ENCODE assay signal across 8 cellular contexts in genomic region chr1:64675718-64676345, GRCh38.
DNase-seq lines count a peak whose midpoint lies in the region; ATAC-seq and TF ChIP-seq lines count a peak whose summit lies in the region.

No MANE protein-coding gene starts in this region.

- H3K9me3 ChIP-seq in right lobe of liver: no peaks in the 10 kb centered on the region

- no peak overlapping the region for H3K4me3 ChIP-seq in right lobe of liver

- peak; percentile 37 to 76 (median 74) for TF ChIP-seq CTCF in right lobe of liver (IDR thresholded peaks at IDR 0.05)

- H3K36me3 ChIP-seq in right lobe of liver: no peaks in the 10 kb centered on the region

- intact Hi-C loops in right lobe of liver (cut with DNase I): loop anchor here in 1 of 2 donors (10.0 kb wide), 1 partner anchor 301 kb away; no protein-coding TSS in a partner anchor

- no peaks in the 10 kb centered on the region for H3K27me3 ChIP-seq in right lobe of liver

- DNase-seq in EH (ENCODE audit: low read depth): peak; percentile 31
- peak; percentile 43 for DNase-seq in astrocyte of the hippocampus (ENCODE audit: low read depth, low spot score)
- no peak for DNase-seq in right lobe of liver
- DNase-seq in NCI-H1048 (lab: John Stamatoyannopoulos, UW): no peak
- DNase-seq in NCI-H524 treated with DMSO at 0.1 percent for 48 hours (lab: John Stamatoyannopoulos, UW): no peak
- no peak for DNase-seq in activated CD4-positive, alpha-beta T cell treated with anti-CD3 and anti-CD28 coated beads, Interleukin-2, amount 50 U/mL, for 48 hours
- no peak for DNase-seq in activated CD4-positive, alpha-beta T cell treated with anti-CD3 and anti-CD28 coated beads for 4 hours

- no peak overlapping the region for H3K27ac ChIP-seq in right lobe of liver

- peak; percentile 44 for ATAC-seq in HG03469 (IDR thresholded peaks at IDR 0.05; ENCODE audit: unreplicated experiment)
- peak; percentile 53 to 67 (median 62) for ATAC-seq in right lobe of liver

- H3K4me1 ChIP-seq in right lobe of liver: no peaks in the 10 kb centered on the region

- no peak for TF ChIP-seq POLR2A in right lobe of liver (IDR thresholded peaks at IDR 0.05)

- 53% methylated on average over 4 of the region's 4 CpGs for WGBS in right lobe of liver (ENCODE audit: insufficient coverage, low coverage, low lambda C conversion rate, missing lambda C conversion rate)

Comparison
In these comparisons a context has a peak if more than half of its experiments do, and no peak if none do; other contexts are left out.
1. DNase-seq: peak in EH (single experiment) and astrocyte of the hippocampus (single experiment); none in right lobe of liver (0 of 3), NCI-H1048 (single experiment), NCI-H524 treated with DMSO at 0.1 percent for 48 hours (single experiment), activated CD4-positive, alpha-beta T cell treated with anti-CD3 and anti-CD28 coated beads, Interleukin-2, amount 50 U/mL, for 48 hours (0 of 2) and activated CD4-positive, alpha-beta T cell treated with anti-CD3 and anti-CD28 coated beads for 4 hours (0 of 2).